In the genomic region with DNA sequence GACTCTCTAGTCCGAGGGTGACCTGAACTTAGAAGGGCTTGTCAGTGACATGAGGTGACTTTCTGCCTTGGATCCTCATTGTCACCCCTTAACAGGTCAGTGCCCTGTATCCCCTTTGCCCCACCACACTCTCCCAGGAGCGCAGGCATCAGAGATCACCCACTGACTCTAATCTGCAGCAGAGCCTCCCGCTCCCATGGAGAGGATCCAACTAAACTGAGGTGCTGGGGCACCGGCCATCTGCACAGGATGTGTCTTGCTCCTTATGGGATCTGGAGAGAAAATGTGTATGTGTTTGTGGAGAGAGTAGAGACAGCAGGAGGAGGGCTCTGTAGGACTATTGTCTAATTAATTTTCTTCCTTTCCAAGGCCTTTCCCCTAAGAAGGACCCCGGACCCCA, we compare ENCODE assay signal across 16 cellular contexts.
DNase-seq lines count a peak whose midpoint lies in the region; ATAC-seq, FAIRE-seq and TF ChIP-seq lines count a peak whose summit lies in the region.
"Had no signal": no experiment of that assay in that cellular context is flagged by ENCODE, and none has a peak within 500 bp of the region (broad histone marks: within the 10 kb centered on the region; RNA-seq: fewer than 3 reads in every experiment).

No MANE protein-coding gene starts in this region.

- DNase-seq in natural killer cell (no peak), WERI-Rb-1 (peak; percentile 71), nephron progenitor cell (no peak), RCC 7860 (ENCODE audit: low spot score) (no peak), activated T-cell treated with anti-CD3 and anti-CD28 coated beads for 4 hours (no peak)
- DNase-seq in natural killer cell treated with Interleukin-12 subunit alpha and Interleukin-12 subunit beta and Interleukin-15 and Interleukin-18, amount 100 ng/mL, for 72 hours (ENCODE audit: low spot score), result no peak
- DNase-seq: Calu3; CD8-positive, alpha-beta T cell; GDM1; GM23248 had no signal

- no peak overlapping the region for H3K27ac Mint-ChIP-seq in natural killer cell
- no peak overlapping the region for H3K27ac Mint-ChIP-seq in natural killer cell treated with Interleukin-12 subunit alpha and Interleukin-12 subunit beta and Interleukin-15 and Interleukin-18, amount 100 ng/mL, for 72 hours
- peak overlapping the region; percentile 87 for H3K27ac Mint-ChIP-seq in nephron progenitor cell
- H3K27ac Mint-ChIP-seq: B cell; CD8-positive, alpha-beta T cell had no signal

- peak; percentile 5 for TF ChIP-seq CTCF in natural killer cell (IDR thresholded peaks at IDR 0.05)
- TF ChIP-seq CTCF in WERI-Rb-1 (IDR thresholded peaks at IDR 0.05; ENCODE audit: low read depth, low read length), result no peak
- no peak for TF ChIP-seq CTCF in nephron progenitor cell (IDR thresholded peaks at IDR 0.05)

- no peaks in the 10 kb centered on the region for H3K36me3 Mint-ChIP-seq in natural killer cell
- H3K36me3 Mint-ChIP-seq in natural killer cell treated with Interleukin-12 subunit alpha and Interleukin-12 subunit beta and Interleukin-15 and Interleukin-18, amount 100 ng/mL, for 72 hours, result no peaks in the 10 kb centered on the region
- H3K36me3 Mint-ChIP-seq in nephron progenitor cell (ENCODE audit: low read depth), result peaks cover 30% of the 10 kb centered on the region
- H3K36me3 Mint-ChIP-seq: CD8-positive, alpha-beta T cell had no signal

- H3K27me3 ChIP-seq in WERI-Rb-1 (ENCODE audit: insufficient read depth, low read depth, severe bottlenecking), result no peaks in the 10 kb centered on the region
- H3K27me3 ChIP-seq: BLaER1 treated with 17β-estradiol and CSF1 and Interleukin-3, amounts not matched to agents 10 nM and 100 nM had no signal

- intact Hi-C loops in natural killer cell (cut with micrococcal nuclease), result no loop called here

- H3K27me3 Mint-ChIP-seq in natural killer cell (ENCODE audit: low read depth in 2 of 2) (peaks cover 8% of the 10 kb centered on the region in 2 donors), nephron progenitor cell (ENCODE audit: low read depth, poor library complexity) (no peaks in the 10 kb centered on the region)
- H3K27me3 Mint-ChIP-seq in natural killer cell treated with Interleukin-12 subunit alpha and Interleukin-12 subunit beta and Interleukin-15 and Interleukin-18, amount 100 ng/mL, for 72 hours, result peaks cover 6% of the 10 kb centered on the region in 2 donors

- no peaks in the 10 kb centered on the region for H3K9me3 Mint-ChIP-seq in natural killer cell
- H3K9me3 Mint-ChIP-seq in natural killer cell treated with Interleukin-12 subunit alpha and Interleukin-12 subunit beta and Interleukin-15 and Interleukin-18, amount 100 ng/mL, for 72 hours, result no peaks in the 10 kb centered on the region
- no peaks in the 10 kb centered on the region for H3K9me3 Mint-ChIP-seq in nephron progenitor cell
- H3K9me3 Mint-ChIP-seq: CD8-positive, alpha-beta T cell had no signal

- no peaks in the 10 kb centered on the region for H3K9me3 ChIP-seq in WERI-Rb-1 (ENCODE audit: severe bottlenecking)
- H3K9me3 ChIP-seq: BLaER1 treated with 17β-estradiol and CSF1 and Interleukin-3, amounts not matched to agents 10 nM and 100 nM; HAP-1 had no signal

- H3K4me1 Mint-ChIP-seq in natural killer cell (peaks cover 4 to 13% of the 10 kb centered on the region in 2 donors), nephron progenitor cell (no peaks in the 10 kb centered on the region)
- H3K4me1 Mint-ChIP-seq in natural killer cell treated with Interleukin-12 subunit alpha and Interleukin-12 subunit beta and Interleukin-15 and Interleukin-18, amount 100 ng/mL, for 72 hours (ENCODE audit: low read depth in 2 of 2), result peaks cover 4 to 11% of the 10 kb centered on the region in 2 donors
- H3K4me1 Mint-ChIP-seq: B cell had no signal

- no peak overlapping the region for H3K4me3 ChIP-seq in WERI-Rb-1 (ENCODE audit: low read depth, low read length)
- H3K4me3 ChIP-seq: BLaER1 treated with 17β-estradiol and CSF1 and Interleukin-3, amounts not matched to agents 10 nM and 100 nM; GM23248; HAP-1 had no signal

- H3K36me3 ChIP-seq in WERI-Rb-1, result peaks cover 24% of the 10 kb centered on the region
- H3K36me3 ChIP-seq: BLaER1 treated with 17β-estradiol and CSF1 and Interleukin-3, amounts not matched to agents 10 nM and 100 nM; HAP-1 had no signal

- FAIRE-seq in RCC 7860 (lab: Jason Lieb, UNC), result no peak
- FAIRE-seq: GM12892, GM18507 had no signal

- H3K4me3 Mint-ChIP-seq in natural killer cell (no peak overlapping the region), nephron progenitor cell (no peak overlapping the region)
- H3K4me3 Mint-ChIP-seq in natural killer cell treated with Interleukin-12 subunit alpha and Interleukin-12 subunit beta and Interleukin-15 and Interleukin-18, amount 100 ng/mL, for 72 hours, result no peak overlapping the region
- H3K4me3 Mint-ChIP-seq: B cell; CD8-positive, alpha-beta T cell had no signal

- H3K27ac ChIP-seq in WERI-Rb-1, result peak overlapping the region; percentile 92
- H3K27ac ChIP-seq: BLaER1 treated with 17β-estradiol and CSF1 and Interleukin-3, amounts not matched to agents 10 nM and 100 nM; GM23248 had no signal

- ATAC-seq in natural killer cell (no peak), HG03097 (IDR thresholded peaks at IDR 0.05; ENCODE audit: low FRiP score, unreplicated experiment) (no peak)
- ATAC-seq in natural killer cell treated with Interleukin-12 subunit alpha and Interleukin-12 subunit beta and Interleukin-15 and Interleukin-18, amount 100 ng/mL, for 72 hours, result no peak
- ATAC-seq: CD8-positive, alpha-beta T cell had no signal
